In the genomic region with DNA sequence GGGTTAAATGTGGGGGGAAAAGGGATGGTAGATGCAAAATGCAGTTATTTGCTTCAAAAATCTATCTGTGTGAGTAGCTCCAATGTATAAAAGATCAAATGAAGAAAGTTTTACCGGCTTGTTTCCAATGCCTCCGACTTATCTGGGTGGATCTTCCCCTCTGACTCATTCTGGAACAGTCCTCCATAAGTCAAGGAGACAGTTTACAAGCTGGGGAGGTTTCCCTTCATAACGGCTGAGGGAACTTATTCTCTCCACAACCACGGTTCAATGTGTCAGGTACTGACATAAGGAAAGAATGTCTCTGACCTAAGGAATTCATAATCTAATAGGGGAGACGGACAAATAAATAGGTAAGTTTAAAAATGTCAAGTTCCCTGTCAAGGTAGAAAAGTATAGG, we compare ENCODE assay signal across 9 cellular contexts. TPM values are rescaled to one million over a fixed set of nuclear protein-coding genes. Genes with fewer than 3 reads are reported as not detected.
DNase-seq lines count a peak whose midpoint lies in the region; ATAC-seq and TF ChIP-seq lines count a peak whose summit lies in the region.
"Had no signal": no experiment of that assay in that cellular context is flagged by ENCODE, and none has a peak within 500 bp of the region (broad histone marks: within the 10 kb centered on the region; RNA-seq: fewer than 3 reads in every experiment).

No MANE protein-coding gene starts in this region.

- no peaks in the 10 kb centered on the region for H3K9me3 ChIP-seq in fibroblast of lung (ENCODE audit: control insufficient read depth, insufficient read depth, low read depth, low read length)

- TF ChIP-seq POLR2A in GM18505 (IDR thresholded peaks at IDR 0.05; ENCODE audit: borderline replicate concordance, extremely low read depth, insufficient read depth, insufficient read length) = no peak

- POLR2A ChIA-PET in RWPE1 (lab: Yijun Ruan, JAX; ENCODE audit: low non-redundant PET) = no interaction called here

- TF ChIP-seq CTCF in RWPE1 (conservative IDR thresholded peaks at IDR 0.05; ENCODE audit: low read depth) = no peak
- no peak for TF ChIP-seq CTCF in fibroblast of lung (conservative IDR thresholded peaks at IDR 0.05 in 1 of 2, IDR thresholded peaks at IDR 0.05 in 1 of 2; ENCODE audit: low read depth in 1 of 2, low read length in 2 of 2)

- no peaks in the 10 kb centered on the region for H4K20me1 ChIP-seq in fibroblast of lung (ENCODE audit: control insufficient read depth, extremely low read depth, insufficient read depth, low read length)

- peak overlapping the region; percentile 53 to 62 (median 57) for H3K4me3 ChIP-seq in fibroblast of lung (replicated peaks in 1 of 4; ENCODE audit: control extremely low read depth in 1 of 4, insufficient read depth in 1 of 4, low read depth in 3 of 4, low read length in 4 of 4)

- no peaks in the 10 kb centered on the region for H3K27me3 ChIP-seq in fibroblast of lung (ENCODE audit: control insufficient read depth, insufficient read depth, low read length)

- H2AFZ ChIP-seq in fibroblast of lung (ENCODE audit: low read length) = peak overlapping the region; percentile 87

- H3K4me1 ChIP-seq in fibroblast of lung (ENCODE audit: control insufficient read depth, extremely low read depth, insufficient read depth, low read length) = peaks cover 13% of the 10 kb centered on the region

- peak overlapping the region; percentile 96 for H3K27ac ChIP-seq in RWPE1
- H3K27ac ChIP-seq in fibroblast of lung (ENCODE audit: insufficient read depth, low read length) = peak overlapping the region; percentile 40

- no peak overlapping the region for H3K9ac ChIP-seq in fibroblast of lung (ENCODE audit: insufficient read depth, low read length)

- CTCF ChIA-PET in RWPE1 (lab: Yijun Ruan, JAX) = no interaction called here

- ATAC-seq in sciatic nerve = peak; percentile 33
- ATAC-seq in GM18505 (IDR thresholded peaks at IDR 0.05; ENCODE audit: unreplicated experiment) = no peak
- ATAC-seq in GM18498 (IDR thresholded peaks at IDR 0.05; ENCODE audit: unreplicated experiment) = no peak

- no peaks in the 10 kb centered on the region for H3K79me2 ChIP-seq in fibroblast of lung (ENCODE audit: control insufficient read depth, insufficient read depth, low read length)

- intact Hi-C loops in sciatic nerve (cut with DNase I) = no loop called here

- H3K4me2 ChIP-seq in fibroblast of lung (ENCODE audit: extremely low read depth, insufficient read depth, low read length) = peak overlapping the region; percentile 95

- no peaks in the 10 kb centered on the region for H3K36me3 ChIP-seq in fibroblast of lung (ENCODE audit: control insufficient read depth, insufficient read depth, low read length)

- DNase-seq in EH (ENCODE audit: low read depth) (peak; percentile 84), RWPE1 (ENCODE audit: low spot score) (peak; percentile 75), fibroblast of lung (ENCODE audit: low read depth in 2 of 2) (peak; percentile 68 to 82), sciatic nerve (ENCODE audit: low spot score) (no peak), cerebellum (ENCODE audit: low spot score) (no peak)
- no peak for DNase-seq in effector CD4-positive, alpha-beta T cell
- DNase-seq: NCI-H1048 had no signal

RNA-seq across cellular contexts. Expression of gene BIRC3, which starts 49.7 kb away (rescaled TPM):
- total RNA-seq in fibroblast of lung (3.3 TPM in 2 replicates), sciatic nerve (22.3 TPM), cerebellum (1.1 TPM)
- polyA plus RNA-seq in fibroblast of lung = 0.58 and 0.66 TPM in 2 replicates
- polyA plus RNA-seq in fibroblast of lung (2012) = 0.55 and 0.65 TPM in 2 replicates
- 0.11 TPM in 1 of 2 replicates, not detected in the other for polyA minus RNA-seq in fibroblast of lung (ENCODE audit: low replicate concordance)

Comparison
In these comparisons a context has a peak if more than half of its experiments do, and no peak if none do; other contexts are left out.
1. DNase-seq: peak in EH (single experiment), RWPE1 (single experiment) and fibroblast of lung (2 of 2); none in sciatic nerve (single experiment), effector CD4-positive, alpha-beta T cell (single experiment) and cerebellum (single experiment).